In genomic region chr20:58853976-58854637, GRCh38 we compare ENCODE assay signal across 11 cellular contexts. TPM values are rescaled to one million over a fixed set of nuclear protein-coding genes. Genes with fewer than 3 reads are reported as not detected.
DNase-seq lines count a peak whose midpoint lies in the region; ATAC-seq and TF ChIP-seq lines count a peak whose summit lies in the region.
"Had no signal": no experiment of that assay in that cellular context is flagged by ENCODE, and none has a peak within 500 bp of the region (broad histone marks: within the 10 kb centered on the region; RNA-seq: fewer than 3 reads in every experiment).

No MANE protein-coding gene starts in this region.

- TF ChIP-seq CTCF in BE2C (IDR thresholded peaks at IDR 0.05; ENCODE audit: low read depth, low read length) = no peak
- no peak for TF ChIP-seq CTCF in neural progenitor cell (IDR thresholded peaks at IDR 0.05)

- H3K4me3 ChIP-seq in BE2C (ENCODE audit: low read depth, low read length) (peak overlapping the region; percentile 8; the same call in 1 of the 2 replicates), H7 (ENCODE audit: insufficient read depth, low read depth, low read length) (peak overlapping the region; percentile 16; the same call in 1 of the 2 replicates), ectodermal cell (ENCODE audit: insufficient read depth, low read depth, low read length) (peak overlapping the region; percentile 15), neural progenitor cell (peak overlapping the region; percentile 41)
- H3K4me3 ChIP-seq: body of pancreas had no signal

- no peak overlapping the region for H2AFZ ChIP-seq in neural progenitor cell (replicated peaks)

- peaks cover 5% of the 10 kb centered on the region for H3F3A ChIP-seq in neural progenitor cell (ENCODE audit: low read depth)

- peak overlapping the region; percentile 73 for H3K4me2 ChIP-seq in neural progenitor cell

- H3K27me3 ChIP-seq in BE2C (peaks cover 51% of the 10 kb centered on the region), H7 (ENCODE audit: control insufficient read depth, insufficient read depth, low read length) (peaks cover 63% of the 10 kb centered on the region), ectodermal cell (ENCODE audit: control insufficient read depth, insufficient read depth, low read length, poor library complexity, severe bottlenecking) (peaks cover 79% of the 10 kb centered on the region), neural progenitor cell (peaks cover 82% of the 10 kb centered on the region)

- H3K9ac ChIP-seq in neural progenitor cell = no peak overlapping the region

- H3K36me3 ChIP-seq in BE2C (no peaks in the 10 kb centered on the region), H7 (replicated peaks; ENCODE audit: control insufficient read depth, insufficient read depth, low read length) (peaks cover 1% of the 10 kb centered on the region; the same call in 1 of the 2 replicates), ectodermal cell (ENCODE audit: control insufficient read depth, insufficient read depth, low read length) (no peaks in the 10 kb centered on the region), neural progenitor cell (no peaks in the 10 kb centered on the region)

- peaks cover 12% of the 10 kb centered on the region for H4K20me1 ChIP-seq in neural progenitor cell (ENCODE audit: low read depth)

- no peak for ATAC-seq in HG02588 (IDR thresholded peaks at IDR 0.05; ENCODE audit: unreplicated experiment)
- ATAC-seq in GM21786 (IDR thresholded peaks at IDR 0.05; ENCODE audit: unreplicated experiment) = no peak
- ATAC-seq: body of pancreas had no signal

- WGBS in ectodermal cell, 2 experiments = 48 to 53% methylated on average over 63 of the region's 63 CpGs

- peaks cover 47% of the 10 kb centered on the region for H3K27me3 Mint-ChIP-seq in neural progenitor cell (ENCODE audit: insufficient read depth, low read depth)

- H3K9me3 Mint-ChIP-seq in neural progenitor cell = peaks cover 14% of the 10 kb centered on the region

- H3K36me3 Mint-ChIP-seq in neural progenitor cell = no peaks in the 10 kb centered on the region

- H3K27ac ChIP-seq in ectodermal cell (ENCODE audit: insufficient read depth, low read depth, low read length, poor library complexity, severe bottlenecking) = no peak overlapping the region
- no peak overlapping the region for H3K27ac ChIP-seq in neural progenitor cell
- H3K27ac ChIP-seq: body of pancreas had no signal

- no peaks in the 10 kb centered on the region for H3K4me1 ChIP-seq in BE2C
- H3K4me1 ChIP-seq in ectodermal cell (ENCODE audit: control insufficient read depth, insufficient read depth, low read length) = peaks cover 9% of the 10 kb centered on the region
- H3K4me1 ChIP-seq in neural progenitor cell = peaks cover 6% of the 10 kb centered on the region
- H3K4me1 ChIP-seq: Caco-2 had no signal

- H3K4me3 Mint-ChIP-seq in neural progenitor cell = peak overlapping the region; percentile 76

- H3K9me3 ChIP-seq in BE2C = 0 out of 2 replicates have a peak, but pooled peaks cover 3% of the 10 kb centered on the region
- H3K9me3 ChIP-seq in ectodermal cell (ENCODE audit: control insufficient read depth, low read length) = no peaks in the 10 kb centered on the region
- no peaks in the 10 kb centered on the region for H3K9me3 ChIP-seq in neural progenitor cell (ENCODE audit: low read depth)
- H3K9me3 ChIP-seq: body of pancreas had no signal

- H3K4me1 Mint-ChIP-seq in neural progenitor cell = peaks cover 12% of the 10 kb centered on the region

- H3K79me2 ChIP-seq in neural progenitor cell (ENCODE audit: low read depth) = peaks cover 16% of the 10 kb centered on the region

- no peak overlapping the region for H3K27ac Mint-ChIP-seq in neural progenitor cell

- DNase-seq in BE2C = no peak
- DNase-seq in H7 = peak; percentile 69
- DNase-seq in neural progenitor cell (ENCODE audit: low spot score) = peak; percentile 41
- DNase-seq in occipital lobe (lab: John Stamatoyannopoulos, UW) = no peak
- DNase-seq in NCI-H146 treated with DMSO at 0.1 percent for 48 hours (lab: John Stamatoyannopoulos, UW; ENCODE audit: unreplicated experiment) = no peak
- DNase-seq: body of pancreas, NCI-H774 had no signal

RNA-seq across cellular contexts. Expression of gene GNAS, which starts 1.6 kb away (rescaled TPM):
- 4,204 TPM for polyA plus RNA-seq in BE2C (2012; ENCODE audit: insufficient read depth, insufficient read length, low read depth)
- 683 and 685 TPM in 2 replicates for total RNA-seq in H7 (2014; rRNA removed; shearing (Covaris generic))
- 1,487 TPM for polyA plus RNA-seq in ectodermal cell (2013, experiment 1 of 4)
- polyA plus RNA-seq in ectodermal cell (2013, experiment 2 of 4) = 1,411 TPM
- 1,350 TPM for polyA plus RNA-seq in ectodermal cell (2013, experiment 3 of 4)
- 1,464 TPM for polyA plus RNA-seq in ectodermal cell (2013, experiment 4 of 4)
- 794 and 973 TPM in 2 replicates for total RNA-seq in neural progenitor cell (ENCODE audit: low replicate concordance)
- total RNA-seq in occipital lobe = 344 TPM

RNA-seq across cellular contexts. Expression of gene GNAS-AS1, which starts 3.4 kb away (rescaled TPM):
- polyA plus RNA-seq in BE2C (2012; ENCODE audit: insufficient read depth, insufficient read length, low read depth) = 1.5 TPM
- total RNA-seq in H7 (2014; rRNA removed; shearing (Covaris generic)) = 0.24 and 0.26 TPM in 2 replicates
- 6.8 TPM for polyA plus RNA-seq in ectodermal cell (2013, experiment 1 of 4)
- polyA plus RNA-seq in ectodermal cell (2013, experiment 2 of 4) = 10.7 TPM
- 6.1 TPM for polyA plus RNA-seq in ectodermal cell (2013, experiment 3 of 4)
- polyA plus RNA-seq in ectodermal cell (2013, experiment 4 of 4) = 7.3 TPM
- total RNA-seq in neural progenitor cell (ENCODE audit: low replicate concordance) (5.8 and 6.4 TPM in 2 replicates), occipital lobe (0.94 TPM)

Comparison
In these comparisons a context has a peak if more than half of its experiments do, and no peak if none do; other contexts are left out.
1. DNase-seq: peak in H7 (single experiment) and neural progenitor cell (single experiment); none in BE2C (single experiment), occipital lobe (single experiment) and NCI-H146 treated with DMSO at 0.1 percent for 48 hours (single experiment).
2. Peak in every context shown above with its lines, with median percentiles within 50 percentile points of each other: H3K4me3 ChIP-seq.